ENCODE assay signal across 14 cellular contexts in the genomic region with DNA sequence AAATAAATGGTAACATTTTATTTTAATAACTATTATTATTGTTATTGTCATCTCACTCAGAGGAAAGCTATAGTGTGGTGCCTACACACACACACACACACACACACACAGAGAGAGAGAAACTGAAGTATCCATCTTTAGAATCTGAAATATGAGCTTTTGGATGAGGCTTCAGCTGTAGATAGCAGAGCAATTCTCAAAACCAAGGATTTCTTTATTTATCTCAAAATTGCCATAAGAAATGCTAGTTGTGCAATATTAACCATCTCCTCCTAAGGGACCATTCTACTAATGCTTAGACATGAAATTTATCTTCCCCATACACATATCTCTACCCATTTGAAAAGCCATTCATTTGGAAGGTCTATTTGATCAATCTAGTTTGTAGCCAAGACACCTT. TPM values are rescaled to one million over a fixed set of nuclear protein-coding genes. Genes with fewer than 3 reads are reported as not detected.
A peak's percentile ranks its signal among the peaks of the same experiment; 100 is the strongest.
DNase-seq lines count a peak whose midpoint lies in the region; ATAC-seq and TF ChIP-seq lines count a peak whose summit lies in the region.
"Had no signal": no experiment of that assay in that cellular context is flagged by ENCODE, and none has a peak within 500 bp of the region (broad histone marks: within the 10 kb centered on the region; RNA-seq: fewer than 3 reads in every experiment).

No MANE protein-coding gene starts in this region.

- no peak for TF ChIP-seq CTCF in fibroblast of mammary gland (conservative IDR thresholded peaks at IDR 0.05; ENCODE audit: control insufficient read depth, insufficient read depth, low read depth, low read length)
- TF ChIP-seq CTCF in esophagus muscularis mucosa (IDR thresholded peaks at IDR 0.05): no peak

- TF ChIP-seq POLR2A in esophagus muscularis mucosa (IDR thresholded peaks at IDR 0.05; ENCODE audit: low read depth): no peak

- H3K9me3 ChIP-seq in esophagus muscularis mucosa: no peaks in the 10 kb centered on the region

- no peak overlapping the region for H3K4me3 ChIP-seq in fibroblast of mammary gland (ENCODE audit: control insufficient read depth, low read depth, low read length)
- no peak overlapping the region for H3K4me3 ChIP-seq in esophagus muscularis mucosa
- H3K4me3 ChIP-seq: HAP-1 had no signal

- ATAC-seq in HG03175 (IDR thresholded peaks at IDR 0.05; ENCODE audit: unreplicated experiment): no peak

- H3K4me1 ChIP-seq in esophagus muscularis mucosa: no peaks in the 10 kb centered on the region
- H3K4me1 ChIP-seq: HAP-1 had no signal

- peak; percentile 57 for DNase-seq in amniotic epithelial cell (ENCODE audit: low read depth)
- peak; percentile 8 for DNase-seq in fibroblast of mammary gland (ENCODE audit: low read depth)
- DNase-seq in stromal cell of bone marrow (ENCODE audit: low read depth): peak; percentile 13
- no peak for DNase-seq in NCI-H82 treated with DMSO at 0.1 percent for 48 hours (lab: John Stamatoyannopoulos, UW; ENCODE audit: unreplicated experiment)
- no peak for DNase-seq in esophagus muscularis mucosa (ENCODE audit: extremely low spot score)
- DNase-seq: C1 segment of cervical spinal cord; Calu3; CD4-positive, alpha-beta memory T cell; COR-L47; DND-41; GOT3; HFFc6 had no signal

- no peaks in the 10 kb centered on the region for H3K36me3 ChIP-seq in esophagus muscularis mucosa
- H3K36me3 ChIP-seq: HAP-1 had no signal

- TF ChIP-seq EP300 in esophagus muscularis mucosa (IDR thresholded peaks at IDR 0.05): no peak

- no peak overlapping the region for H3K27ac ChIP-seq in esophagus muscularis mucosa (replicated peaks in 1 of 4)

- no peaks in the 10 kb centered on the region for H3K27me3 ChIP-seq in esophagus muscularis mucosa

- intact Hi-C loops in esophagus muscularis mucosa (cut with DNase I): no loop called here

RNA-seq across cellular contexts. Expression of gene SGMS2, which starts 50.1 kb away (rescaled TPM):
- 100 to 1,000 TPM; 278 to 487 (median 347) TPM for total RNA-seq in esophagus muscularis mucosa

RNA-seq across cellular contexts. Expression of gene PAPSS1, which starts 54.6 kb away (rescaled TPM):
- 10 to 100 TPM; 11.6 to 24.4 (median 18.1) TPM for total RNA-seq in esophagus muscularis mucosa

Comparison
In these comparisons a context has a peak if more than half of its experiments do, and no peak if none do; other contexts are left out.
1. DNase-seq: peak in amniotic epithelial cell (single experiment), fibroblast of mammary gland (single experiment) and stromal cell of bone marrow (single experiment); none in NCI-H82 treated with DMSO at 0.1 percent for 48 hours (single experiment) and esophagus muscularis mucosa (single experiment).